In genomic region chr6:108942556-108943492, GRCh38 we compare ENCODE assay signal across 8 cellular contexts.
DNase-seq lines count a peak whose midpoint lies in the region; ATAC-seq, FAIRE-seq and TF ChIP-seq lines count a peak whose summit lies in the region.

No MANE protein-coding gene starts in this region.

- peak overlapping the region; percentile 87 for H3K27ac Mint-ChIP-seq in activated CD8-positive, alpha-beta memory T cell treated with anti-CD3 and anti-CD28 coated beads, Interleukin-2, amount 10 ng/mL, durations not matched to agents 7 days and 5 days

- H3K9me3 Mint-ChIP-seq in activated CD8-positive, alpha-beta memory T cell treated with anti-CD3 and anti-CD28 coated beads, Interleukin-2, amount 10 ng/mL, durations not matched to agents 7 days and 5 days (ENCODE audit: low read depth) = no peaks in the 10 kb centered on the region

- peak overlapping the region; percentile 53 for H3K4me3 Mint-ChIP-seq in activated CD8-positive, alpha-beta memory T cell treated with anti-CD3 and anti-CD28 coated beads, Interleukin-2, amount 10 ng/mL, durations not matched to agents 7 days and 5 days

- peak; percentile 80 for FAIRE-seq in islet of Langerhans (lab: Jason Lieb, UNC)

- H3K4me1 Mint-ChIP-seq in activated CD8-positive, alpha-beta memory T cell treated with anti-CD3 and anti-CD28 coated beads, Interleukin-2, amount 10 ng/mL, durations not matched to agents 7 days and 5 days = peaks cover 42% of the 10 kb centered on the region

- peak; percentile 98 for ATAC-seq in activated CD8-positive, alpha-beta memory T cell treated with anti-CD3 and anti-CD28 coated beads, Interleukin-2, amount 10 ng/mL, durations not matched to agents 7 days and 5 days
- ATAC-seq in GM21528 (IDR thresholded peaks at IDR 0.05; ENCODE audit: low FRiP score, unreplicated experiment) = no peak

- no peaks in the 10 kb centered on the region for H3K27me3 Mint-ChIP-seq in activated CD8-positive, alpha-beta memory T cell treated with anti-CD3 and anti-CD28 coated beads, Interleukin-2, amount 10 ng/mL, durations not matched to agents 7 days and 5 days

- DNase-seq in activated CD8-positive, alpha-beta memory T cell treated with anti-CD3 and anti-CD28 coated beads, Interleukin-2, amount 10 ng/mL, durations not matched to agents 7 days and 5 days = peak; percentile 84
- peak; percentile 23 to 39 for DNase-seq in stimulated activated CD8-positive, alpha-beta memory T cell treated with anti-CD3 and anti-CD28 coated beads, Interleukin-4, amount 100 ng/mL, for 1 hour (ENCODE audit: low read depth in 2 of 2, low spot score in 1 of 2)
- DNase-seq in midbrain (lab: John Stamatoyannopoulos, UW) (no peak), NCI-H2029 (lab: John Stamatoyannopoulos, UW) (no peak), NCI-H446 treated with DMSO at 0.1 percent for 48 hours (lab: John Stamatoyannopoulos, UW) (no peak)

- CTCF ChIA-PET in activated CD8-positive, alpha-beta memory T cell treated with anti-CD3 and anti-CD28 coated beads, Interleukin-2, amount 10 ng/mL, durations not matched to agents 7 days and 5 days (lab: Charles Lee) = interaction anchor here (1.0 to 2.5 kb wide), 7 partner anchors 12 to 402 kb away, joined by 3 to 8 read pairs (median 4); no protein-coding TSS in a partner anchor

- peaks cover 15% of the 10 kb centered on the region for H3K36me3 Mint-ChIP-seq in activated CD8-positive, alpha-beta memory T cell treated with anti-CD3 and anti-CD28 coated beads, Interleukin-2, amount 10 ng/mL, durations not matched to agents 7 days and 5 days

TF ChIP-seq in PFSK-1, 5 proteins besides CTCF, POLR2A, EP300 and RAD21:
- TF ChIP-seq SIN3A (IDR thresholded peaks at IDR 0.05; ENCODE audit: borderline replicate concordance, insufficient read depth, low read length) (0 out of 2 replicates have a peak, but pooled peaks have one; percentile 22), POLR2AphosphoS5 (IDR thresholded peaks at IDR 0.05; ENCODE audit: low read depth, low read length) (no peak), REST (IDR thresholded peaks at IDR 0.05; ENCODE audit: insufficient read depth in 1 of 2, low read depth in 2 of 2, low read length in 2 of 2) (peak in 1 of 2 experiments; percentile 47; a peak in 1 of 4 replicates), TAF1 (IDR thresholded peaks at IDR 0.05; ENCODE audit: borderline replicate concordance, insufficient read depth, low read length) (no peak), FOXP2 (optimal IDR thresholded peaks at IDR 0.05; ENCODE audit: borderline replicate concordance, extremely low read depth, extremely low read length, insufficient read depth) (no peak)

Comparison
In these comparisons a context has a peak if more than half of its experiments do, and no peak if none do; other contexts are left out.
1. DNase-seq: peak in activated CD8-positive, alpha-beta memory T cell treated with anti-CD3 and anti-CD28 coated beads, Interleukin-2, amount 10 ng/mL, durations not matched to agents 7 days and 5 days (single experiment) and stimulated activated CD8-positive, alpha-beta memory T cell treated with anti-CD3 and anti-CD28 coated beads, Interleukin-4, amount 100 ng/mL, for 1 hour (2 of 2); none in midbrain (single experiment), NCI-H2029 (single experiment) and NCI-H446 treated with DMSO at 0.1 percent for 48 hours (single experiment).